ENCODE assay signal across 14 cellular contexts in genomic region chr12:6330999-6331714, GRCh38. TPM values are rescaled to one million over a fixed set of nuclear protein-coding genes. Genes with fewer than 3 reads are reported as not detected.
DNase-seq lines count a peak whose midpoint lies in the region; ATAC-seq and TF ChIP-seq lines count a peak whose summit lies in the region.
"Had no signal": no experiment of that assay in that cellular context is flagged by ENCODE, and none has a peak within 500 bp of the region (broad histone marks: within the 10 kb centered on the region; RNA-seq: fewer than 3 reads in every experiment).

No MANE protein-coding gene starts in this region.

- H3K9ac ChIP-seq in muscle layer of colon (ENCODE audit: low read length) = no peak overlapping the region

- H3K36me3 Mint-ChIP-seq in activated naive CD4-positive, alpha-beta T cell treated with anti-CD3 and anti-CD28 coated beads, Interleukin-2, amount 10 ng/mL, durations not matched to agents 7 days and 5 days = peaks cover 61% of the 10 kb centered on the region
- H3K36me3 Mint-ChIP-seq in activated naive CD8-positive, alpha-beta T cell = peaks cover 9% of the 10 kb centered on the region

- peak overlapping the region; percentile 70 for H3K27ac Mint-ChIP-seq in activated naive CD4-positive, alpha-beta T cell treated with anti-CD3 and anti-CD28 coated beads, Interleukin-2, amount 10 ng/mL, durations not matched to agents 7 days and 5 days
- H3K27ac Mint-ChIP-seq in activated naive CD8-positive, alpha-beta T cell = peak overlapping the region; percentile 92
- H3K27ac Mint-ChIP-seq: activated T-helper 17 cell treated with anti-CD3 and anti-CD28 coated beads, Interleukin-2, amount 50 U/mL, for 72 hours; dendritic cell treated with granulocyte-macrophage colony-stimulating factor and Interleukin-4, amounts not matched to agents 40 ng/mL and 50 ng/mL, for 4 days had no signal

- H3K9me3 ChIP-seq in muscle layer of colon (ENCODE audit: low read length) (no peaks in the 10 kb centered on the region), upper lobe of right lung (no peaks in the 10 kb centered on the region)

- H3K4me3 Mint-ChIP-seq in activated naive CD4-positive, alpha-beta T cell treated with anti-CD3 and anti-CD28 coated beads, Interleukin-2, amount 10 ng/mL, durations not matched to agents 7 days and 5 days = no peak overlapping the region
- H3K4me3 Mint-ChIP-seq in activated naive CD8-positive, alpha-beta T cell = no peak overlapping the region
- H3K4me3 Mint-ChIP-seq: activated T-helper 17 cell treated with anti-CD3 and anti-CD28 coated beads, Interleukin-2, amount 50 U/mL, for 72 hours; dendritic cell treated with granulocyte-macrophage colony-stimulating factor and Interleukin-4, amounts not matched to agents 40 ng/mL and 50 ng/mL, for 4 days had no signal

- ATAC-seq in upper lobe of right lung (no peak), HG02759 (IDR thresholded peaks at IDR 0.05; ENCODE audit: unreplicated experiment) (no peak)
- ATAC-seq: activated T-helper 17 cell treated with anti-CD3 and anti-CD28 coated beads, Interleukin-2, amount 50 U/mL, for 72 hours had no signal

- H3K4me1 ChIP-seq in muscle layer of colon (ENCODE audit: insufficient read depth, low read length) (peaks cover 53% of the 10 kb centered on the region), upper lobe of right lung (peaks cover 78% of the 10 kb centered on the region)

- no peaks in the 10 kb centered on the region for H3K9me3 Mint-ChIP-seq in activated naive CD4-positive, alpha-beta T cell treated with anti-CD3 and anti-CD28 coated beads, Interleukin-2, amount 10 ng/mL, durations not matched to agents 7 days and 5 days
- no peaks in the 10 kb centered on the region for H3K9me3 Mint-ChIP-seq in activated naive CD8-positive, alpha-beta T cell (ENCODE audit: low read depth)
- H3K9me3 Mint-ChIP-seq: activated T-helper 17 cell treated with anti-CD3 and anti-CD28 coated beads, Interleukin-2, amount 50 U/mL, for 72 hours; dendritic cell treated with granulocyte-macrophage colony-stimulating factor and Interleukin-4, amounts not matched to agents 40 ng/mL and 50 ng/mL, for 4 days had no signal

- H3K27me3 Mint-ChIP-seq in activated naive CD4-positive, alpha-beta T cell treated with anti-CD3 and anti-CD28 coated beads, Interleukin-2, amount 10 ng/mL, durations not matched to agents 7 days and 5 days = no peaks in the 10 kb centered on the region
- H3K27me3 Mint-ChIP-seq in activated naive CD8-positive, alpha-beta T cell = no peaks in the 10 kb centered on the region
- H3K27me3 Mint-ChIP-seq: activated T-helper 17 cell treated with anti-CD3 and anti-CD28 coated beads, Interleukin-2, amount 50 U/mL, for 72 hours; dendritic cell treated with granulocyte-macrophage colony-stimulating factor and Interleukin-4, amounts not matched to agents 40 ng/mL and 50 ng/mL, for 4 days had no signal

- H3K4me3 ChIP-seq in muscle layer of colon (ENCODE audit: low read depth in 1 of 2, low read length in 2 of 2) = no peak overlapping the region
- H3K4me3 ChIP-seq in upper lobe of right lung = no peak overlapping the region

- peaks cover 8% of the 10 kb centered on the region for H3K4me1 Mint-ChIP-seq in activated naive CD4-positive, alpha-beta T cell treated with anti-CD3 and anti-CD28 coated beads, Interleukin-2, amount 10 ng/mL, durations not matched to agents 7 days and 5 days
- H3K4me1 Mint-ChIP-seq in activated naive CD8-positive, alpha-beta T cell (ENCODE audit: low read depth) = peaks cover 53% of the 10 kb centered on the region

- CTCF ChIA-PET in activated naive CD4-positive, alpha-beta T cell treated with anti-CD3 and anti-CD28 coated beads, Interleukin-2, amount 10 ng/mL, durations not matched to agents 7 days and 5 days (lab: Charles Lee) = interaction anchor here (0.6 kb wide), 1 partner anchor 134 kb away, joined by 4 read pairs; no protein-coding TSS in a partner anchor

- H3K36me3 ChIP-seq in muscle layer of colon (ENCODE audit: insufficient read depth, low read length) (peaks cover 63% of the 10 kb centered on the region), upper lobe of right lung (peaks cover 86% of the 10 kb centered on the region)

- H3K27ac ChIP-seq in muscle layer of colon (ENCODE audit: low read depth, low read length) = peak overlapping the region; percentile 24
- H3K27ac ChIP-seq in upper lobe of right lung = peak overlapping the region; percentile 58

- no peak for DNase-seq in activated naive CD4-positive, alpha-beta T cell treated with anti-CD3 and anti-CD28 coated beads, Interleukin-2, amount 10 ng/mL, durations not matched to agents 7 days and 5 days
- no peak for DNase-seq in activated naive CD4-positive, alpha-beta T cell treated with anti-CD3 and anti-CD28 coated beads, Interleukin-2, amount 50 U/mL, for 16 hours
- DNase-seq in upper lobe of right lung (no peak), T-helper 9 cell (no peak), NCI-H69 (lab: John Stamatoyannopoulos, UW) (no peak)
- DNase-seq: NCI-H1048; NCI-H446 treated with DMSO at 0.1 percent for 48 hours; stimulated activated CD4-positive, alpha-beta T cell treated with anti-CD3 and anti-CD28 coated beads, Interleukin-4, amount 100 ng/mL, for 1 hour; substantia nigra had no signal

- intact Hi-C loops in upper lobe of right lung (cut with DNase I) = no loop called here

- H3K27me3 ChIP-seq in muscle layer of colon (ENCODE audit: control insufficient read depth in 1 of 2, insufficient read depth in 2 of 2, low read length in 2 of 2) = no peaks in the 10 kb centered on the region
- no peaks in the 10 kb centered on the region for H3K27me3 ChIP-seq in upper lobe of right lung

- no peak for TF ChIP-seq CTCF in upper lobe of right lung (IDR thresholded peaks at IDR 0.05)

RNA-seq across cellular contexts. Expression of gene TNFRSF1A, which starts 10.7 kb away (rescaled TPM):
- total RNA-seq in upper lobe of right lung = 185 TPM

RNA-seq across cellular contexts. Expression of gene PLEKHG6, which starts 20.7 kb away (rescaled TPM):
- 5.1 TPM for total RNA-seq in upper lobe of right lung
- total RNA-seq: activated T-helper 17 cell treated with anti-CD3 and anti-CD28 coated beads, Interleukin-2, amount 50 U/mL, for 72 hours had no signal

RNA-seq across cellular contexts. Expression of gene SCNN1A, which starts 44.2 kb away (rescaled TPM):
- total RNA-seq in upper lobe of right lung = 199 TPM

RNA-seq across cellular contexts. Expression of gene LTBR, which starts 52.8 kb away (rescaled TPM):
- 156 TPM for total RNA-seq in upper lobe of right lung
